Comparison of ENCODE assay signal across 10 cellular contexts in genomic region chr7:151808296-151809155, GRCh38.
DNase-seq lines count a peak whose midpoint lies in the region; ATAC-seq and TF ChIP-seq lines count a peak whose summit lies in the region.
"Had no signal": no experiment of that assay in that cellular context is flagged by ENCODE, and none has a peak within 500 bp of the region (broad histone marks: within the 10 kb centered on the region; RNA-seq: fewer than 3 reads in every experiment).

No MANE protein-coding gene starts in this region.

- no peak overlapping the region for H3K4me3 ChIP-seq in HEK293 (ENCODE audit: low read depth, low read length)
- H3K4me3 ChIP-seq in SK-N-SH (ENCODE audit: low read depth in 2 of 2, low read length in 1 of 2): no peak overlapping the region

- TF ChIP-seq RAD21 in SK-N-SH (IDR thresholded peaks at IDR 0.05; ENCODE audit: low read length): no peak

- WGBS in SK-N-SH (ENCODE audit: low lambda C conversion rate): 57% methylated on average over 25 of the region's 25 CpGs

- 0 out of 2 replicates have a peak overlapping the region, but pooled peaks have one; percentile 9 for H3K4me2 ChIP-seq in SK-N-SH

- ATAC-seq in HG02763 (IDR thresholded peaks at IDR 0.05; ENCODE audit: unreplicated experiment) (no peak), HG02970 (IDR thresholded peaks at IDR 0.05; ENCODE audit: low FRiP score, unreplicated experiment) (no peak), GM18870 (IDR thresholded peaks at IDR 0.05; ENCODE audit: unreplicated experiment) (no peak)

- peak in 1 of 2 experiments; percentile 23; a peak in 1 of 4 replicates for TF ChIP-seq EP300 in SK-N-SH (IDR thresholded peaks at IDR 0.05; ENCODE audit: borderline replicate concordance in 1 of 2, low read depth in 1 of 2, low read length in 1 of 2)

- H2AFZ ChIP-seq in SK-N-SH (ENCODE audit: low read depth): no peak overlapping the region

- H3F3A ChIP-seq in SK-N-SH (replicated peaks; ENCODE audit: insufficient read depth): no peaks in the 10 kb centered on the region

- peak; percentile 77 for DNase-seq in 8988T
- DNase-seq in SK-N-SH: peak; percentile 59
- peak; percentile 87 for DNase-seq in kidney tubule cell (ENCODE audit: low spot score)
- no peak for DNase-seq in medulla oblongata (ENCODE audit: extremely low spot score)
- DNase-seq: effector CD8-positive, alpha-beta T cell; T-helper 9 cell had no signal

- POLR2A ChIA-PET in HEK293 (lab: Yijun Ruan, JAX) (interaction anchor here (0.9 kb wide), 1 partner anchor 11 kb away, joined by 3 read pairs; no protein-coding TSS in a partner anchor), SK-N-SH (lab: Yijun Ruan, JAX) (interaction anchor here (0.6 kb wide), 1 partner anchor 15 kb away, joined by 7 read pairs; no protein-coding TSS in a partner anchor)

- H4K20me1 ChIP-seq in SK-N-SH (ENCODE audit: insufficient read depth): no peaks in the 10 kb centered on the region

- no peaks in the 10 kb centered on the region for H3K36me3 ChIP-seq in HEK293 (ENCODE audit: control insufficient read depth in 2 of 2, insufficient read depth in 1 of 2, low read length in 2 of 2)
- no peaks in the 10 kb centered on the region for H3K36me3 ChIP-seq in SK-N-SH (replicated peaks in 1 of 2; ENCODE audit: control insufficient read depth in 1 of 2, insufficient read depth in 2 of 2, low read length in 1 of 2)

- H3K27ac ChIP-seq in HEK293 (ENCODE audit: extremely low read depth, low read depth, low read length): no peak overlapping the region
- no peak overlapping the region for H3K27ac ChIP-seq in SK-N-SH (ENCODE audit: low read depth in 2 of 2, low read length in 1 of 2)

- H3K9me2 ChIP-seq in SK-N-SH: no peaks in the 10 kb centered on the region

- no peaks in the 10 kb centered on the region for H3K79me2 ChIP-seq in SK-N-SH (ENCODE audit: insufficient read depth)

- CTCF ChIA-PET in HEK293 (lab: Yijun Ruan, JAX): interaction anchor here (0.7 kb wide), 2 partner anchors 177 to 440 kb away, joined by 3 to 4 read pairs; no protein-coding TSS in a partner anchor
- CTCF ChIA-PET in SK-N-SH (lab: Yijun Ruan, JAX): interaction anchor here (1.1 to 33.3 kb wide), 3 partner anchors 25 to 67 kb away, joined by 3 to 325 read pairs (median 4); no protein-coding TSS in a partner anchor

- H3K9me3 ChIP-seq in HEK293 (ENCODE audit: control insufficient read depth, insufficient read depth, low read depth, low read length) (no peaks in the 10 kb centered on the region), SK-N-SH (no peaks in the 10 kb centered on the region)

- H3K4me1 ChIP-seq in HEK293 (ENCODE audit: control insufficient read depth, insufficient read depth, low read length) (no peaks in the 10 kb centered on the region), SK-N-SH (ENCODE audit: control insufficient read depth in 1 of 2, insufficient read depth in 2 of 2, low read depth in 1 of 2, low read length in 1 of 2) (peaks cover 0 to 21% of the 10 kb centered on the region in 2 experiments; a peak in 1 of 4 replicates)

- no peaks in the 10 kb centered on the region; the same call in 1 of the 2 replicates for H3K27me3 ChIP-seq in SK-N-SH (ENCODE audit: insufficient read depth)

- no peak overlapping the region for H3K9ac ChIP-seq in SK-N-SH

- TF ChIP-seq CTCF in HEK293 (tag by site-specific recombination; IDR thresholded peaks at IDR 0.05): no peak
- TF ChIP-seq CTCF in SK-N-SH (IDR thresholded peaks at IDR 0.05): no peak

TF ChIP-seq in HEK293, 187 proteins besides CTCF, POLR2A, EP300 and RAD21 (continues in another document):
- TF ChIP-seq ZNF645 (tag by site-specific recombination; IDR thresholded peaks at IDR 0.05) (no peak), ZNF701 (tag by site-specific recombination; IDR thresholded peaks at IDR 0.05) (no peak), ZNF18 (tag by site-specific recombination; IDR thresholded peaks at IDR 0.05) (no peak), ZNF23 (tag by site-specific recombination; IDR thresholded peaks at IDR 0.05; ENCODE audit: borderline replicate concordance) (no peak), IKZF3 (tag by site-specific recombination; IDR thresholded peaks at IDR 0.05) (no peak), HOXA7 (CRISPR knock-in tag; IDR thresholded peaks at IDR 0.05; ENCODE audit: borderline replicate concordance) (no peak)

TF ChIP-seq in SK-N-SH, 30 proteins besides CTCF, POLR2A, EP300 and RAD21:
- TF ChIP-seq FOXJ3 (CRISPR knock-in tag; IDR thresholded peaks at IDR 0.05) (no peak), MAX (IDR thresholded peaks at IDR 0.05; ENCODE audit: low read depth) (peak; percentile 45; the same call in 1 of the 2 replicates), TCF12 (IDR thresholded peaks at IDR 0.05) (peak; percentile 60; the same call in 1 of the 2 replicates), FOSL2 (IDR thresholded peaks at IDR 0.05; ENCODE audit: borderline replicate concordance, low read depth) (peak; percentile 88), SIN3A (IDR thresholded peaks at IDR 0.05; ENCODE audit: borderline replicate concordance, low read depth, low read length) (peak; percentile 51; the same call in 1 of the 2 replicates), JUND (IDR thresholded peaks at IDR 0.05) (peak; percentile 66), NFIC (IDR thresholded peaks at IDR 0.05; ENCODE audit: borderline replicate concordance) (peak; percentile 98), USF1 (IDR thresholded peaks at IDR 0.05; ENCODE audit: borderline replicate concordance, low read depth) (no peak)
